ENCODE assay signal across 19 cellular contexts in the genomic region with DNA sequence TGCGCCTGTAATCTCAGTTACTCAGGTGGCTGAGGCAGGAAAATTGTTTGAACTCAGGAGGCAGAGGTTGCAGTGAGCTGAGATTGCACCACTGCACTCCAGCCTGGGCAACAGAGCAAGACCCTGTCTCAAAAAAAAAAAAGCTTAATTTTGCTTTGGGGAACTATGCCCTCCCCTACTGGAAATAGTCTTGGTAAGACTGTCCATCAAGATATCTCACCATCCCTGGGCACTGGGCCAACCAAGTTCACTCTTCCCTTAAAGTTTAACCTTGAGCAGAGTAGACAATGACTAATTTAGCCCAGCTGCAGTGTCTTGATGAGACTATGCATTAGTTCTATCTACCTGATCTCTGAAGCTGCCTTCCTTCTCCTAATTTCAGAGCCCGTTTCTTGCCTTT. TPM values are rescaled to one million over a fixed set of nuclear protein-coding genes. Genes with fewer than 3 reads are reported as not detected.
DNase-seq lines count a peak whose midpoint lies in the region; FAIRE-seq and TF ChIP-seq lines count a peak whose summit lies in the region.
"Had no signal": no experiment of that assay in that cellular context is flagged by ENCODE, and none has a peak within 500 bp of the region (broad histone marks: within the 10 kb centered on the region; RNA-seq: fewer than 3 reads in every experiment).

No MANE protein-coding gene starts in this region.

- H3K9me3 Mint-ChIP-seq in activated CD4-positive, alpha-beta T cell treated with anti-CD3 and anti-CD28 coated beads, Interleukin-2, amount 10 ng/mL, durations not matched to agents 24 days and 14 days, result peaks cover 4% of the 10 kb centered on the region
- H3K9me3 Mint-ChIP-seq in activated naive CD8-positive, alpha-beta T cell (ENCODE audit: low read depth), result no peaks in the 10 kb centered on the region

- H3K4me1 Mint-ChIP-seq in activated CD4-positive, alpha-beta T cell treated with anti-CD3 and anti-CD28 coated beads, Interleukin-2, amount 10 ng/mL, durations not matched to agents 24 days and 14 days, result peaks cover 38% of the 10 kb centered on the region
- peaks cover 59% of the 10 kb centered on the region for H3K4me1 Mint-ChIP-seq in activated naive CD8-positive, alpha-beta T cell (ENCODE audit: low read depth)

- no peak for FAIRE-seq in H54 (lab: Jason Lieb, UNC)
- FAIRE-seq: astrocyte had no signal

- intact Hi-C loops in activated CD4-positive, alpha-beta T cell treated with anti-CD3 and anti-CD28 coated beads, Interleukin-2, amount 10 ng/mL, durations not matched to agents 24 days and 14 days (cut with micrococcal nuclease), result loop anchor here (5.0 kb wide), 1 partner anchor 44 kb away; a partner anchor contains a TSS

- no peaks in the 10 kb centered on the region for H3K27me3 Mint-ChIP-seq in activated CD4-positive, alpha-beta T cell treated with anti-CD3 and anti-CD28 coated beads, Interleukin-2, amount 10 ng/mL, durations not matched to agents 24 days and 14 days
- no peaks in the 10 kb centered on the region for H3K27me3 Mint-ChIP-seq in activated naive CD8-positive, alpha-beta T cell
- H3K27me3 Mint-ChIP-seq: activated CD8-positive, alpha-beta memory T cell treated with anti-CD3 and anti-CD28 coated beads, Interleukin-2, amount 10 ng/mL, durations not matched to agents 7 days and 5 days had no signal

- no peak for DNase-seq in activated CD4-positive, alpha-beta T cell treated with anti-CD3 and anti-CD28 coated beads, Interleukin-2, amount 10 ng/mL, durations not matched to agents 24 days and 14 days
- DNase-seq in activated CD4-positive, alpha-beta T cell treated with anti-CD3 and anti-CD28 coated beads, Interleukin-2, amount 50 U/mL, for 48 hours, result no peak
- peak in 72 of 76 experiments; percentile 6 to 90 (median 69) for DNase-seq in HUDEP-2 (lab: John Stamatoyannopoulos, UW; ENCODE audit: unreplicated experiment in 76 of 76)
- DNase-seq in kidney tubule cell (ENCODE audit: low spot score), result peak; percentile 89
- no peak for DNase-seq in activated gamma-delta T cell (lab: John Stamatoyannopoulos, UW)
- DNase-seq in LoVo (ENCODE audit: low spot score), result no peak
- no peak for DNase-seq in H54 (ENCODE audit: insufficient read length, low spot score)
- DNase-seq: activated CD8-positive, alpha-beta memory T cell treated with anti-CD3 and anti-CD28 coated beads, Interleukin-2, amount 10 ng/mL, durations not matched to agents 7 days and 5 days; activated effector memory CD4-positive, alpha-beta T cell treated with anti-CD3 and anti-CD28 coated beads, Interleukin-2, amount 50 U/mL, for 16 hours; hippocampal formation; mesendoderm; NCI-H1694; NCI-H446 treated with DMSO at 0.1 percent for 48 hours; NK-92 treated with Interleukin-12 subunit alpha and Interleukin-12 subunit beta, amount 100 ng/mL, for 24 hours; thyroid gland; WERI-Rb-1 had no signal

- no peak overlapping the region for H3K4me3 Mint-ChIP-seq in activated CD4-positive, alpha-beta T cell treated with anti-CD3 and anti-CD28 coated beads, Interleukin-2, amount 10 ng/mL, durations not matched to agents 24 days and 14 days
- H3K4me3 Mint-ChIP-seq in activated naive CD8-positive, alpha-beta T cell, result no peak overlapping the region
- H3K4me3 Mint-ChIP-seq: activated CD8-positive, alpha-beta memory T cell treated with anti-CD3 and anti-CD28 coated beads, Interleukin-2, amount 10 ng/mL, durations not matched to agents 7 days and 5 days; nephron had no signal

- H3K27ac Mint-ChIP-seq in activated CD4-positive, alpha-beta T cell treated with anti-CD3 and anti-CD28 coated beads, Interleukin-2, amount 10 ng/mL, durations not matched to agents 24 days and 14 days, result peak overlapping the region; percentile 45
- peak overlapping the region; percentile 83 for H3K27ac Mint-ChIP-seq in activated naive CD8-positive, alpha-beta T cell
- H3K27ac Mint-ChIP-seq: nephron had no signal

- TF ChIP-seq POLR2A in H54 (IDR thresholded peaks at IDR 0.05; ENCODE audit: low read depth, low read length), result no peak

- peaks cover 44% of the 10 kb centered on the region for H3K36me3 Mint-ChIP-seq in activated CD4-positive, alpha-beta T cell treated with anti-CD3 and anti-CD28 coated beads, Interleukin-2, amount 10 ng/mL, durations not matched to agents 24 days and 14 days (ENCODE audit: low read depth)
- peaks cover 13% of the 10 kb centered on the region for H3K36me3 Mint-ChIP-seq in activated naive CD8-positive, alpha-beta T cell

RNA-seq across cellular contexts. Expression of a gene that starts 44.7 kb away (rescaled TPM):
- total RNA-seq in activated CD4-positive, alpha-beta T cell treated with anti-CD3 and anti-CD28 coated beads, Interleukin-2, amount 10 ng/mL, durations not matched to agents 24 days and 14 days, result 57.1 and 57.4 TPM in 2 replicates

Comparison
In these comparisons a context has a peak if more than half of its experiments do, and no peak if none do; other contexts are left out.
1. DNase-seq: peak in HUDEP-2 (72 of 76) and kidney tubule cell (single experiment); none in activated CD4-positive, alpha-beta T cell treated with anti-CD3 and anti-CD28 coated beads, Interleukin-2, amount 10 ng/mL, durations not matched to agents 24 days and 14 days (single experiment), activated CD4-positive, alpha-beta T cell treated with anti-CD3 and anti-CD28 coated beads, Interleukin-2, amount 50 U/mL, for 48 hours (0 of 2), activated gamma-delta T cell (single experiment), LoVo (single experiment) and H54 (single experiment).